2 cellular contexts compared by ENCODE assay signal in the genomic region with DNA sequence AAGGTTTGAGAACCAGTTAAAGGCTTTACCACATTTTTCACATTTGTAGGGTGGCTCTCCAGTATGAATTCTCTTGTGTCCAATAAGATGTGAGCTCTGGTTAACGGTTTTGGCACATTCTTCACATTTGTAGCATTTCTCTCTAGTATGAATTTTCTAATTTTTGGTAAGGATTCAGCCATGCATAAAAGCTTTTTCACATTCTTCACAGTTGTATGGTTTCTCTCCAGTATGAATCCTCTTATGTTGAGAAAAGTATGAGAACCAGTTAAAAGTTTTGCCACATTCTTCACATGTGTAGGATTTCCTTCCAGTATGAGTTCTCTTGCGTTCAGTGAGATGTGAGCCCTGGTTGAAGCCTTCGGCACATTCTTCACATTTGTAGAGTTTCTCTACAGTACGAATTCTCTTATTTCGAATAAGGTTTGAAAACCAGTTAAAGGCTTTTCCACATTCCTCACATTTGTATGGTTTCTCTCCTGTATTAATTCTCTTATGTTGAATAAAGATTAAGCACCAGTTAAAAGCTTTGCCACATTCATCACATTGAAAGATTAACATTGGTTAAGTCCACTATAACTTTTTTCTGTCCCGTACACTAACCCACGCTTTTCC.
TF ChIP-seq lines count a peak whose summit lies in the region.

No MANE protein-coding gene starts in this region.

TF ChIP-seq in HepG2, 621 proteins besides CTCF, POLR2A, EP300 and RAD21:
- TF ChIP-seq BRD4 (CRISPR knock-in tag; IDR thresholded peaks at IDR 0.05) (no peak), ZNF274 (CRISPR knock-in tag; IDR thresholded peaks at IDR 0.05) (peak; percentile 76; the same call in 1 of the 2 replicates)

TF ChIP-seq in H1, 55 proteins besides CTCF, POLR2A, EP300 and RAD21:
- peak; percentile 95 for TF ChIP-seq ZNF274 (IDR thresholded peaks at IDR 0.05; ENCODE audit: borderline replicate concordance, extremely low read depth, low read length)
- TF ChIP-seq CBX5 (IDR thresholded peaks at IDR 0.05; ENCODE audit: low read depth, low read length), result no peak
